9 cellular contexts compared by ENCODE assay signal in genomic region chr2:7835693-7836680, GRCh38.
DNase-seq lines count a peak whose midpoint lies in the region; ATAC-seq and TF ChIP-seq lines count a peak whose summit lies in the region.
"Had no signal": no experiment of that assay in that cellular context is flagged by ENCODE, and none has a peak within 500 bp of the region (broad histone marks: within the 10 kb centered on the region; RNA-seq: fewer than 3 reads in every experiment).

No MANE protein-coding gene starts in this region.

- no peak for TF ChIP-seq CTCF in HL-60 (IDR thresholded peaks at IDR 0.05; ENCODE audit: insufficient read depth, low read length)

- no peaks in the 10 kb centered on the region for H3K27me3 Mint-ChIP-seq in activated CD8-positive, alpha-beta T cell treated with anti-CD3 and anti-CD28 coated beads, Interleukin-2, amount 10 ng/mL, durations not matched to agents 7 days and 5 days (ENCODE audit: low read depth)

- no peak overlapping the region for H3K27ac Mint-ChIP-seq in activated CD8-positive, alpha-beta T cell treated with anti-CD3 and anti-CD28 coated beads, Interleukin-2, amount 10 ng/mL, durations not matched to agents 7 days and 5 days

- peaks cover 5% of the 10 kb centered on the region for H3K36me3 Mint-ChIP-seq in activated CD8-positive, alpha-beta T cell treated with anti-CD3 and anti-CD28 coated beads, Interleukin-2, amount 10 ng/mL, durations not matched to agents 7 days and 5 days (ENCODE audit: low read depth)

- peaks cover under 1% of the 10 kb centered on the region for H3K9me3 Mint-ChIP-seq in activated CD8-positive, alpha-beta T cell treated with anti-CD3 and anti-CD28 coated beads, Interleukin-2, amount 10 ng/mL, durations not matched to agents 7 days and 5 days (ENCODE audit: insufficient read depth)

- POLR2A ChIA-PET in activated CD8-positive, alpha-beta T cell treated with anti-CD3 and anti-CD28 coated beads, Interleukin-2, amount 10 ng/mL, durations not matched to agents 7 days and 5 days (lab: Charles Lee): no interaction called here

- H3K4me3 ChIP-seq in HL-60 (replicated peaks; ENCODE audit: insufficient read depth, low read length): no peak overlapping the region

- H3K4me3 Mint-ChIP-seq in activated CD8-positive, alpha-beta T cell treated with anti-CD3 and anti-CD28 coated beads, Interleukin-2, amount 10 ng/mL, durations not matched to agents 7 days and 5 days: no peak overlapping the region

- H3K27me3 ChIP-seq in HL-60 (ENCODE audit: insufficient read depth, poor library complexity, severe bottlenecking): no peaks in the 10 kb centered on the region

- CTCF ChIA-PET in activated CD8-positive, alpha-beta T cell treated with anti-CD3 and anti-CD28 coated beads, Interleukin-2, amount 10 ng/mL, durations not matched to agents 7 days and 5 days (lab: Charles Lee): no interaction called here

- H3K27ac ChIP-seq in HL-60 (replicated peaks): no peak overlapping the region

- H3K4me1 Mint-ChIP-seq in activated CD8-positive, alpha-beta T cell treated with anti-CD3 and anti-CD28 coated beads, Interleukin-2, amount 10 ng/mL, durations not matched to agents 7 days and 5 days (ENCODE audit: low read depth): peaks cover 14% of the 10 kb centered on the region

- DNase-seq in GF-D8 (lab: John Stamatoyannopoulos, UW): peak; percentile 24
- peak; percentile 30 to 68 for DNase-seq in HL-60 (ENCODE audit: low read depth in 1 of 2, low spot score in 1 of 2)
- DNase-seq in activated CD8-positive, alpha-beta T cell treated with anti-CD3 and anti-CD28 coated beads, Interleukin-2, amount 10 ng/mL, durations not matched to agents 7 days and 5 days: peak; percentile 32
- no peak for DNase-seq in stimulated activated CD4-positive, alpha-beta T cell treated with anti-CD3 and anti-CD28 coated beads, Interleukin-4, amount 100 ng/mL, for 24 hours
- no peak for DNase-seq in DMS114 treated with DMSO at 0.1 percent for 48 hours (lab: John Stamatoyannopoulos, UW; ENCODE audit: unreplicated experiment)
- DNase-seq in activated gamma-delta T cell (lab: John Stamatoyannopoulos, UW): no peak
- no peak for DNase-seq in COR-L47 (lab: John Stamatoyannopoulos, UW)
- DNase-seq: Right ventricle myocardium superior had no signal

- ATAC-seq in GM21447 (IDR thresholded peaks at IDR 0.05; ENCODE audit: unreplicated experiment): peak; percentile 96
- no peak for ATAC-seq in activated CD8-positive, alpha-beta T cell treated with anti-CD3 and anti-CD28 coated beads, Interleukin-2, amount 10 ng/mL, durations not matched to agents 7 days and 5 days

Comparison
In these comparisons a context has a peak if more than half of its experiments do, and no peak if none do; other contexts are left out.
1. DNase-seq: peak in GF-D8 (single experiment), HL-60 (2 of 2) and activated CD8-positive, alpha-beta T cell treated with anti-CD3 and anti-CD28 coated beads, Interleukin-2, amount 10 ng/mL, durations not matched to agents 7 days and 5 days (single experiment); none in stimulated activated CD4-positive, alpha-beta T cell treated with anti-CD3 and anti-CD28 coated beads, Interleukin-4, amount 100 ng/mL, for 24 hours (single experiment), DMS114 treated with DMSO at 0.1 percent for 48 hours (single experiment), activated gamma-delta T cell (single experiment) and COR-L47 (single experiment).